ENCODE assay signal across 15 cellular contexts in genomic region chr2:149082781-149083180, GRCh38.
A peak's percentile ranks its signal among the peaks of the same experiment; 100 is the strongest.
DNase-seq lines count a peak whose midpoint lies in the region; ATAC-seq and TF ChIP-seq lines count a peak whose summit lies in the region.
"Had no signal": no experiment of that assay in that cellular context is flagged by ENCODE, and none has a peak within 500 bp of the region (broad histone marks: within the 10 kb centered on the region; RNA-seq: fewer than 3 reads in every experiment).

No MANE protein-coding gene starts in this region.

- ATAC-seq in HG03175 (IDR thresholded peaks at IDR 0.05; ENCODE audit: unreplicated experiment): no peak
- ATAC-seq: stimulated activated naive B cell treated with anti-CD40 and anti-IgM and Interleukin-4, amounts not matched to agents 10 μg/mL and 1 μg/mL and 100 μg/mL, for 72 hours; upper lobe of right lung had no signal

- peaks cover 4% of the 10 kb centered on the region for H3K4me1 ChIP-seq in parathyroid adenoma
- H3K4me1 ChIP-seq: upper lobe of right lung had no signal

- no peak overlapping the region for H3K4me2 ChIP-seq in parathyroid adenoma (ENCODE audit: low read length)

- H3K36me3 ChIP-seq in parathyroid adenoma (ENCODE audit: control insufficient read depth, insufficient read depth, low read length): no peaks in the 10 kb centered on the region
- H3K36me3 ChIP-seq: upper lobe of right lung had no signal

- H3K9me3 ChIP-seq in parathyroid adenoma (ENCODE audit: control insufficient read depth, low read length): no peaks in the 10 kb centered on the region
- H3K9me3 ChIP-seq: upper lobe of right lung had no signal

- no peaks in the 10 kb centered on the region for H3K79me2 ChIP-seq in parathyroid adenoma

- DNase-seq in DMS53 (lab: John Stamatoyannopoulos, UW) (peak; percentile 12), DMS53 treated with DMSO at 0.1 percent for 48 hours (lab: John Stamatoyannopoulos, UW; ENCODE audit: unreplicated experiment) (no peak), NCI-H345 (lab: John Stamatoyannopoulos, UW) (peak; percentile 79), C1 segment of cervical spinal cord (lab: John Stamatoyannopoulos, UW) (no peak), kidney glomerular epithelial cell (lab: John Stamatoyannopoulos, UW) (no peak)
- DNase-seq: 8988T; activated naive CD4-positive, alpha-beta T cell treated with Interleukin-2 at 50 U/mL for 16 hours; CD4-positive, CD25-positive, alpha-beta regulatory T cell; GF-D8; stimulated activated naive B cell treated with anti-CD40 and anti-IgM and Interleukin-4, amounts not matched to agents 10 μg/mL and 1 μg/mL and 100 μg/mL, for 72 hours; upper lobe of right lung had no signal

- H3K27me3 ChIP-seq in parathyroid adenoma (ENCODE audit: control insufficient read depth, insufficient read depth, low read length): no peaks in the 10 kb centered on the region
- H3K27me3 ChIP-seq: upper lobe of right lung had no signal

- H3K27ac ChIP-seq in VCaP: peak overlapping the region; percentile 74; the same call in 1 of the 2 replicates
- no peak overlapping the region for H3K27ac ChIP-seq in parathyroid adenoma
- H3K27ac ChIP-seq: upper lobe of right lung had no signal

- no peak overlapping the region for H3K4me3 ChIP-seq in parathyroid adenoma (ENCODE audit: low read depth, low read length)
- H3K4me3 ChIP-seq: lung, upper lobe of right lung had no signal

- peak overlapping the region; percentile 51 for H2AFZ ChIP-seq in parathyroid adenoma

- no peak overlapping the region for H3K9ac ChIP-seq in parathyroid adenoma

- TF ChIP-seq CTCF in VCaP (conservative IDR thresholded peaks at IDR 0.05): no peak
- no peak for TF ChIP-seq CTCF in parathyroid adenoma (IDR thresholded peaks at IDR 0.05)

Comparison
In these comparisons a context has a peak if more than half of its experiments do, and no peak if none do; other contexts are left out.
1. DNase-seq: peak in DMS53 (single experiment) and NCI-H345 (single experiment); none in DMS53 treated with DMSO at 0.1 percent for 48 hours (single experiment), C1 segment of cervical spinal cord (0 of 14) and kidney glomerular epithelial cell (single experiment).